In genomic region chr1:236120725-236121153, GRCh38 we compare ENCODE assay signal across 9 cellular contexts. TPM values are rescaled to one million over a fixed set of nuclear protein-coding genes. Genes with fewer than 3 reads are reported as not detected.
DNase-seq lines count a peak whose midpoint lies in the region; ATAC-seq, FAIRE-seq and TF ChIP-seq lines count a peak whose summit lies in the region.
"Had no signal": no experiment of that assay in that cellular context is flagged by ENCODE, and none has a peak within 500 bp of the region (broad histone marks: within the 10 kb centered on the region; RNA-seq: fewer than 3 reads in every experiment).

No MANE protein-coding gene starts in this region.

- no peak for TF ChIP-seq POLR2A in HepG2 (IDR thresholded peaks at IDR 0.05; ENCODE audit: insufficient read depth in 1 of 2, low read depth in 2 of 2, low read length in 2 of 2)

- no peaks in the 10 kb centered on the region for H3K4me1 ChIP-seq in HepG2 (ENCODE audit: insufficient read depth, low read length)

- no peaks in the 10 kb centered on the region for H4K20me1 ChIP-seq in HepG2 (ENCODE audit: insufficient read depth, low read length)

- 40% methylated on average over 10 of the region's 10 CpGs for WGBS in HepG2 (ENCODE audit: low lambda C conversion rate)

- no TSS peak for BruUV-seq in HepG2 (replicated peaks; lab: Mats Ljungman, UMichigan)

- TF ChIP-seq EP300 in HepG2 (IDR thresholded peaks at IDR 0.05; ENCODE audit: low read depth in 2 of 2, low read length in 2 of 2) = no peak
- TF ChIP-seq EP300 in HepG2 (CRISPR knock-in tag; IDR thresholded peaks at IDR 0.05; ENCODE audit: borderline replicate concordance) = no peak

- H2AFZ ChIP-seq in HepG2 (ENCODE audit: low read length) = no peak overlapping the region

- H3K79me2 ChIP-seq in HepG2 (ENCODE audit: insufficient read depth, low read length) = no peaks in the 10 kb centered on the region

- H3K36me3 Mint-ChIP-seq in T-helper 1 cell treated with Interleukin-12 subunit alpha and Interleukin-12 subunit beta and Interleukin-4 antibody, amounts not matched to agents 30 μg/mL and 1 μg/mL, for 36 hours (ENCODE audit: low read depth) = no peaks in the 10 kb centered on the region
- peaks cover 0 to 8% of the 10 kb centered on the region in 2 donors for H3K36me3 Mint-ChIP-seq in stimulated activated naive B cell treated with anti-CD40 and anti-IgM and Interleukin-4, amounts not matched to agents 10 μg/mL and 1 μg/mL and 100 μg/mL, for 72 hours

- peaks cover 18% of the 10 kb centered on the region for H3K4me1 Mint-ChIP-seq in T-helper 1 cell treated with Interleukin-12 subunit alpha and Interleukin-12 subunit beta and Interleukin-4 antibody, amounts not matched to agents 30 μg/mL and 1 μg/mL, for 36 hours (ENCODE audit: low read depth)
- peaks cover 20 to 28% of the 10 kb centered on the region in 2 donors for H3K4me1 Mint-ChIP-seq in stimulated activated naive B cell treated with anti-CD40 and anti-IgM and Interleukin-4, amounts not matched to agents 10 μg/mL and 1 μg/mL and 100 μg/mL, for 72 hours

- in situ Hi-C loops in HepG2 (cut with HindIII; ENCODE audit: extremely low pct_ligation_motif_present, low pct_unique_long_range_greater_than_20kb) = loop anchor here (25.0 kb wide), 3 partner anchors 992 to 1442 kb away; no protein-coding TSS in a partner anchor

- no peaks in the 10 kb centered on the region for H3K9me3 ChIP-seq in HepG2 (ENCODE audit: low read length)

- no peak for FAIRE-seq in HepG2 (lab: Jason Lieb, UNC)
- FAIRE-seq: endothelial cell of umbilical vein had no signal

- POLR2A ChIA-PET in HepG2 (lab: Yijun Ruan, JAX) = no interaction called here

- ATAC-seq in HG02571 (IDR thresholded peaks at IDR 0.05; ENCODE audit: unreplicated experiment) = peak; percentile 48
- peak; percentile 75 to 76 for ATAC-seq in stimulated activated naive B cell treated with anti-CD40 and anti-IgM and Interleukin-4, amounts not matched to agents 10 μg/mL and 1 μg/mL and 100 μg/mL, for 72 hours (replicated peaks)
- ATAC-seq in HepG2 = no peak

- H3K9ac ChIP-seq in HepG2 (ENCODE audit: insufficient read depth, low read depth, low read length) = no peak overlapping the region

- no peak overlapping the region for H3K4me3 ChIP-seq in HepG2 (replicated peaks in 1 of 3; ENCODE audit: insufficient read depth in 1 of 3, low read depth in 2 of 3, low read length in 3 of 3)

- intact Hi-C loops in HepG2 (cut with micrococcal nuclease; ENCODE audit: unreplicated experiment) = no loop called here

- peak overlapping the region; percentile 71 for H3K4me3 Mint-ChIP-seq in T-helper 1 cell treated with Interleukin-12 subunit alpha and Interleukin-12 subunit beta and Interleukin-4 antibody, amounts not matched to agents 30 μg/mL and 1 μg/mL, for 36 hours
- peak overlapping the region; percentile 56 to 69 for H3K4me3 Mint-ChIP-seq in stimulated activated naive B cell treated with anti-CD40 and anti-IgM and Interleukin-4, amounts not matched to agents 10 μg/mL and 1 μg/mL and 100 μg/mL, for 72 hours

- no peak overlapping the region for H3K27ac ChIP-seq in HepG2 (ENCODE audit: extremely low read length, insufficient read depth, low read length)

- H3K27me3 Mint-ChIP-seq in T-helper 1 cell treated with Interleukin-12 subunit alpha and Interleukin-12 subunit beta and Interleukin-4 antibody, amounts not matched to agents 30 μg/mL and 1 μg/mL, for 36 hours (ENCODE audit: low read depth) = peaks cover 33% of the 10 kb centered on the region
- peaks cover 8 to 10% of the 10 kb centered on the region in 2 donors for H3K27me3 Mint-ChIP-seq in stimulated activated naive B cell treated with anti-CD40 and anti-IgM and Interleukin-4, amounts not matched to agents 10 μg/mL and 1 μg/mL and 100 μg/mL, for 72 hours

- H3K4me2 ChIP-seq in HepG2 (ENCODE audit: low read depth, low read length) = no peak overlapping the region

- no peaks in the 10 kb centered on the region for H3K36me3 ChIP-seq in HepG2 (replicated peaks in 1 of 2; ENCODE audit: control insufficient read depth in 1 of 2, insufficient read depth in 2 of 2, low read length in 2 of 2)

- peaks cover 0 to 36% of the 10 kb centered on the region in 2 experiments; a peak in 2 of 5 replicates for H3K27me3 ChIP-seq in HepG2 (ENCODE audit: control insufficient read depth in 1 of 2, insufficient read depth in 2 of 2, low read length in 2 of 2)

- peak; percentile 68 for DNase-seq in activated CD8-positive, alpha-beta memory T cell treated with anti-CD3 and anti-CD28 coated beads for 24 hours
- no peak for DNase-seq in activated CD8-positive, alpha-beta memory T cell treated with anti-CD3 and anti-CD28 coated beads, Interleukin-2, amount 50 U/mL, for 48 hours
- no peak for DNase-seq in stimulated activated naive B cell treated with anti-CD40 and anti-IgM and Interleukin-4, amounts not matched to agents 10 μg/mL and 1 μg/mL and 100 μg/mL, for 72 hours
- no peak for DNase-seq in NCI-H146 (lab: John Stamatoyannopoulos, UW)
- no peak for DNase-seq in nucleus accumbens (lab: John Stamatoyannopoulos, UW)
- DNase-seq in HepG2 (ENCODE audit: low spot score) = no peak

- CTCF ChIA-PET in HepG2 (lab: Yijun Ruan, JAX; ENCODE audit: low intra/inter-chr PET ratio, low total read pairs) = no interaction called here

- no peak for TF ChIP-seq RAD21 in HepG2 (CRISPR knock-in tag; IDR thresholded peaks at IDR 0.05)

- peak overlapping the region; percentile 67 for H3K27ac Mint-ChIP-seq in T-helper 1 cell treated with Interleukin-12 subunit alpha and Interleukin-12 subunit beta and Interleukin-4 antibody, amounts not matched to agents 30 μg/mL and 1 μg/mL, for 36 hours
- H3K27ac Mint-ChIP-seq in stimulated activated naive B cell treated with anti-CD40 and anti-IgM and Interleukin-4, amounts not matched to agents 10 μg/mL and 1 μg/mL and 100 μg/mL, for 72 hours = peak overlapping the region; percentile 75

- no peak for TF ChIP-seq CTCF in HepG2 (CRISPR knock-in tag; IDR thresholded peaks at IDR 0.05)

- no peaks in the 10 kb centered on the region for H3K9me3 Mint-ChIP-seq in T-helper 1 cell treated with Interleukin-12 subunit alpha and Interleukin-12 subunit beta and Interleukin-4 antibody, amounts not matched to agents 30 μg/mL and 1 μg/mL, for 36 hours
- H3K9me3 Mint-ChIP-seq in stimulated activated naive B cell treated with anti-CD40 and anti-IgM and Interleukin-4, amounts not matched to agents 10 μg/mL and 1 μg/mL and 100 μg/mL, for 72 hours = peaks cover 0 to 2% of the 10 kb centered on the region in 2 donors

TF ChIP-seq in HepG2, 621 proteins besides CTCF, POLR2A, EP300 and RAD21 (continues in another document):
- no peak for TF ChIP-seq PCBP1 (IDR thresholded peaks at IDR 0.05; ENCODE audit: borderline replicate concordance, low read depth, low read length)
- TF ChIP-seq ZNF780A (CRISPR knock-in tag; IDR thresholded peaks at IDR 0.05) = no peak
- no peak for TF ChIP-seq CENPX (CRISPR knock-in tag; IDR thresholded peaks at IDR 0.05)

RNA-seq across cellular contexts. Expression of gene GPR137B, which starts 21.6 kb away (rescaled TPM):
- 0.27 and 0.31 TPM in 2 replicates for total RNA-seq in HepG2 (2016; rRNA removed; fragmentation: Illumina TruSeq; extraction: Trizol)
- 0.35 and 0.40 TPM in 2 replicates for total RNA-seq in HepG2 (2016; cell fraction: cytosol; rRNA removed; fragmentation: Illumina TruSeq; extraction: Trizol; ENCODE audit: low read depth)
- total RNA-seq in HepG2 (2016; cell fraction: insoluble cytoplasmic fraction; rRNA removed; fragmentation: Illumina TruSeq; extraction: Trizol) = 0.31 and 0.45 TPM in 2 replicates
- total RNA-seq in HepG2 (2016; cell fraction: membrane; rRNA removed; fragmentation: Illumina TruSeq; extraction: Trizol) = 0.31 and 0.37 TPM in 2 replicates
- total RNA-seq in HepG2 (2016; cell fraction: nucleus; rRNA removed; fragmentation: Illumina TruSeq; extraction: Trizol) = 0.34 and 0.59 TPM in 2 replicates
- polyA plus RNA-seq in HepG2 (2011; rRNA removed) = 0.41 and 0.59 TPM in 2 replicates
- polyA plus RNA-seq in HepG2 (2011; cell fraction: cytosol; rRNA removed) = 0.32 and 0.50 TPM in 2 replicates
- polyA plus RNA-seq in HepG2 (2011; cell fraction: nucleus; rRNA removed) = 0.72 and 0.85 TPM in 2 replicates
- polyA plus RNA-seq in HepG2 (2012) = 0.47 and 1.5 TPM in 2 replicates
- 0.21 and 0.23 TPM in 2 replicates for polyA plus RNA-seq in HepG2 (2016; cell fraction: cytosol; fragmentation: Illumina TruSeq; extraction: Trizol; ENCODE audit: low read depth)
- 0.35 and 0.58 TPM in 2 replicates for polyA plus RNA-seq in HepG2 (2016; cell fraction: insoluble cytoplasmic fraction; fragmentation: Illumina TruSeq; extraction: Trizol; ENCODE audit: low read depth)
- 0.40 and 0.45 TPM in 2 replicates for polyA plus RNA-seq in HepG2 (2016; cell fraction: membrane; fragmentation: Illumina TruSeq; extraction: Trizol; ENCODE audit: low read depth)
- polyA plus RNA-seq in HepG2 (2016; cell fraction: nucleus; fragmentation: Illumina TruSeq; extraction: Trizol; ENCODE audit: insufficient read depth, low read depth) = 0.70 and 0.75 TPM in 2 replicates
- polyA minus RNA-seq in HepG2 (2011; rRNA and poly(A)+ RNA removed; ENCODE audit: low replicate concordance) = 0.10 and 0.21 TPM in 2 replicates
- polyA minus RNA-seq in HepG2 (2011; cell fraction: cytosol; rRNA and poly(A)+ RNA removed) = not detected in 2 replicates
- polyA minus RNA-seq in HepG2 (2011; cell fraction: nucleus; rRNA and poly(A)+ RNA removed) = 0.52 and 1.2 TPM in 2 replicates

RNA-seq across cellular contexts. Expression of gene NID1, which starts 55.8 kb away (rescaled TPM):
- total RNA-seq in HepG2 (2016; rRNA removed; fragmentation: Illumina TruSeq; extraction: Trizol) = 29.3 and 50.2 TPM in 2 replicates
- 5.0 and 5.1 TPM in 2 replicates for total RNA-seq in HepG2 (2016; cell fraction: cytosol; rRNA removed; fragmentation: Illumina TruSeq; extraction: Trizol; ENCODE audit: low read depth)
- 22.1 and 49.8 TPM in 2 replicates for total RNA-seq in HepG2 (2016; cell fraction: insoluble cytoplasmic fraction; rRNA removed; fragmentation: Illumina TruSeq; extraction: Trizol)
- 10.8 and 12.4 TPM in 2 replicates for total RNA-seq in HepG2 (2016; cell fraction: membrane; rRNA removed; fragmentation: Illumina TruSeq; extraction: Trizol)
- total RNA-seq in HepG2 (2016; cell fraction: nucleus; rRNA removed; fragmentation: Illumina TruSeq; extraction: Trizol) = 68.9 and 87.3 TPM in 2 replicates
- polyA plus RNA-seq in HepG2 (2011; rRNA removed) = 56.1 and 77.2 TPM in 2 replicates
- polyA plus RNA-seq in HepG2 (2011; cell fraction: cytosol; rRNA removed) = 45.0 and 56.5 TPM in 2 replicates
- 102 and 105 TPM in 2 replicates for polyA plus RNA-seq in HepG2 (2011; cell fraction: nucleus; rRNA removed)
- 122 and 152 TPM in 2 replicates for polyA plus RNA-seq in HepG2 (2012)
- polyA plus RNA-seq in HepG2 (2016; cell fraction: cytosol; fragmentation: Illumina TruSeq; extraction: Trizol; ENCODE audit: low read depth) = 2.7 and 3.2 TPM in 2 replicates
- polyA plus RNA-seq in HepG2 (2016; cell fraction: insoluble cytoplasmic fraction; fragmentation: Illumina TruSeq; extraction: Trizol; ENCODE audit: low read depth) = 25.6 and 37.4 TPM in 2 replicates
- polyA plus RNA-seq in HepG2 (2016; cell fraction: membrane; fragmentation: Illumina TruSeq; extraction: Trizol; ENCODE audit: low read depth) = 7.7 and 9.8 TPM in 2 replicates
- polyA plus RNA-seq in HepG2 (2016; cell fraction: nucleus; fragmentation: Illumina TruSeq; extraction: Trizol; ENCODE audit: insufficient read depth, low read depth) = 108 and 114 TPM in 2 replicates
- 173 TPM in 1 of 2 replicates, not detected in the other for polyA minus RNA-seq in HepG2 (2011; rRNA and poly(A)+ RNA removed; ENCODE audit: low replicate concordance)
- 109 and 121 TPM in 2 replicates for polyA minus RNA-seq in HepG2 (2011; cell fraction: cytosol; rRNA and poly(A)+ RNA removed)
- 60.0 and 68.8 TPM in 2 replicates for polyA minus RNA-seq in HepG2 (2011; cell fraction: nucleus; rRNA and poly(A)+ RNA removed)
